Comparison of ENCODE assay signal across 19 cellular contexts in genomic region chr7:147803625-147804024, GRCh38.
A peak's percentile ranks its signal among the peaks of the same experiment; 100 is the strongest.
DNase-seq lines count a peak whose midpoint lies in the region; ATAC-seq and TF ChIP-seq lines count a peak whose summit lies in the region.
"Had no signal": no experiment of that assay in that cellular context is flagged by ENCODE, and none has a peak within 500 bp of the region (broad histone marks: within the 10 kb centered on the region; RNA-seq: fewer than 3 reads in every experiment).

No MANE protein-coding gene starts in this region.

- H3K27ac ChIP-seq in esophagus muscularis mucosa (replicated peaks in 1 of 4) (no peak overlapping the region), stomach (no peak overlapping the region)
- H3K27ac ChIP-seq: psoas muscle, suprapubic skin had no signal

- H3K27me3 ChIP-seq in esophagus muscularis mucosa = no peaks in the 10 kb centered on the region
- H3K27me3 ChIP-seq in stomach = no peaks in the 10 kb centered on the region
- H3K27me3 ChIP-seq: suprapubic skin had no signal

- TF ChIP-seq EP300 in esophagus muscularis mucosa (IDR thresholded peaks at IDR 0.05) = no peak
- TF ChIP-seq EP300 in stomach (IDR thresholded peaks at IDR 0.05) = no peak

- H3K36me3 ChIP-seq in esophagus muscularis mucosa (no peaks in the 10 kb centered on the region), stomach (no peaks in the 10 kb centered on the region)
- H3K36me3 ChIP-seq: HAP-1, suprapubic skin had no signal

- H3K4me1 ChIP-seq in esophagus muscularis mucosa (no peaks in the 10 kb centered on the region), stomach (no peaks in the 10 kb centered on the region)
- H3K4me1 ChIP-seq: HAP-1, psoas muscle, suprapubic skin had no signal

- TF ChIP-seq CTCF in esophagus muscularis mucosa (IDR thresholded peaks at IDR 0.05) = no peak
- TF ChIP-seq CTCF in stomach (IDR thresholded peaks at IDR 0.05) = no peak

- WGBS in esophagus muscularis mucosa = 6% methylated on average over 4 of the region's 4 CpGs
- 34 to 39% (median 38%) methylated on average over 4 of the region's 4 CpGs for WGBS in stomach, 5 donors

- H3K9me3 ChIP-seq in esophagus muscularis mucosa (no peaks in the 10 kb centered on the region), stomach (peaks cover 0 to 7% (median 0%) of the 10 kb centered on the region in 4 donors)
- H3K9me3 ChIP-seq: HAP-1, suprapubic skin had no signal

- DNase-seq in NCI-H1092 (lab: John Stamatoyannopoulos, UW) (peak; percentile 33), NCI-H2171 (lab: John Stamatoyannopoulos, UW) (peak; percentile 71), SK-N-DZ (ENCODE audit: low spot score) (peak; percentile 90), retina (peak; percentile 44), epidermal melanocyte (ENCODE audit: insufficient read length, low spot score) (no peak), esophagus muscularis mucosa (ENCODE audit: extremely low spot score) (no peak), stomach (no peak)
- DNase-seq: amniotic stem cell, erythroblast, head of caudate nucleus, Kasumi-1, left cardiac atrium, NCI-H526 treated with DMSO at 0.1 percent for 48 hours, psoas muscle, T-helper 9 cell had no signal

- no peak overlapping the region for H3K4me3 ChIP-seq in esophagus muscularis mucosa
- H3K4me3 ChIP-seq in stomach = no peak overlapping the region
- H3K4me3 ChIP-seq: HAP-1, psoas muscle, suprapubic skin had no signal

- no peak for TF ChIP-seq POLR2A in esophagus muscularis mucosa (IDR thresholded peaks at IDR 0.05; ENCODE audit: low read depth)
- no peak for TF ChIP-seq POLR2A in stomach (IDR thresholded peaks at IDR 0.05)

- intact Hi-C loops in esophagus muscularis mucosa (cut with DNase I) (no loop called here), stomach (cut with DNase I; ENCODE audit: low total_unique reads) (no loop called here)

- no peak for ATAC-seq in HG03457 (IDR thresholded peaks at IDR 0.05; ENCODE audit: unreplicated experiment)
- ATAC-seq: left cardiac atrium, psoas muscle, Right ventricle myocardium inferior had no signal

Comparison
In these comparisons a context has a peak if more than half of its experiments do, and no peak if none do; other contexts are left out.
1. DNase-seq: peak in NCI-H1092 (single experiment), NCI-H2171 (single experiment), SK-N-DZ (single experiment) and retina (single experiment); none in epidermal melanocyte (single experiment), esophagus muscularis mucosa (single experiment) and stomach (single experiment).